8 cellular contexts compared by ENCODE assay signal in the genomic region with DNA sequence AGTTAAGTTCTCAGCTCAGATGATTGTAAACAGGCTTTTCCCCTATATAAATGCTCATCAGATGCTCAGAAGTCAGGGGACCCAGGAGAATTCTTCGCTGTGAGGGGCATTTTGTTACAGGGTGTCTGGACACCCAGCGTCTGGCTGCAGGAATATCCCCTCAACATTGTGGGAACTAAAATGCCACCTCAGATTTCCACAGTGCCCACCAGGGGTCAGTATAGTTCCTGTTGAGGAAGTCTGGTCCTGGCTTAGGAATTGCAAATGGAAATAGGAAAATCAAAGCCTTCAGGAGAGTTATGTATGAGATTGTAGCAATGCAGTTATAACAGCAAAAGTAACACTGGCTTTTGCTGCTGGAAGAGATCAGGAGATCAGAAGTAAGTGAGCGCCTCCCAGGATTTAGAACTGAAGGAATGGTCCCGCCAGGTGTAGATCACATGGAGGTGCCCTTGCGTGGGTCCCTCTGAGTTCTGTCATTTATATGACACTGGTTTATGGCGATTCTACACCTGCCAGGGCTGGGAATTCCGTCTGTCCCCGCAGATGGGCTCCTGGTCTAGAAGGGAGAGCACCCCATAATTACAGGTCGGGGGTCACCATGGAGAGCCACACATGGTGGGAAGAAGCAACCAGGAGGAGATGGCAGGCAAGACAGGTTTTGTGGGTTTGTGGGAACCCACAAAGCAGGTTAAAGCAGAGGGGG. TPM values are rescaled to one million over a fixed set of nuclear protein-coding genes. Genes with fewer than 3 reads are reported as not detected.
DNase-seq lines count a peak whose midpoint lies in the region; TF ChIP-seq lines count a peak whose summit lies in the region.

No MANE protein-coding gene starts in this region.

- no peak overlapping the region for H3K27ac ChIP-seq in AG04450 (ENCODE audit: low read depth, low read length)

- intact Hi-C loops in posterior vena cava (cut with DNase I): loop anchor here in 1 of 2 donors (10.0 kb wide), 1 partner anchor 896 kb away; no protein-coding TSS in a partner anchor

- CTCF ChIA-PET in AG04450 (lab: Charles Lee) (interaction anchor here (0.6 to 14.1 kb wide), 9 partner anchors 10 to 370 kb away, joined by 3 to 188 read pairs (median 3); no protein-coding TSS in a partner anchor), GM10248 (lab: Yijun Ruan, JAX) (interaction anchor here (0.8 to 1.4 kb wide), 4 partner anchors 16 to 212 kb away, joined by 3 to 4 read pairs (median 3); no protein-coding TSS in a partner anchor)

- DNase-seq in AG04450 (ENCODE audit: low read depth, low spot score) (peak; percentile 50), GM10248 (ENCODE audit: extremely low spot score) (peak; percentile 52), NCI-H1694 (lab: John Stamatoyannopoulos, UW) (peak; percentile 45), foreskin fibroblast (peak; percentile 66 to 91), non-pigmented ciliary epithelial cell (ENCODE audit: low read depth) (peak; percentile 34), posterior vena cava (ENCODE audit: low spot score) (no peak), activated gamma-delta T cell treated with Interleukin-2 at 50 U/mL for 16 hours (no peak)
- DNase-seq in activated CD4-positive, alpha-beta T cell treated with anti-CD3 and anti-CD28 coated beads, Interleukin-2, amount 50 U/mL, for 1 hour: peak; percentile 28

- TF ChIP-seq CTCF in AG04450 (IDR thresholded peaks at IDR 0.05; ENCODE audit: low read depth, low read length) (peak; percentile 90), GM10248 (IDR thresholded peaks at IDR 0.05; ENCODE audit: control extremely low read depth, extremely low read depth, low read depth, missing control alignments) (peak; percentile 55), foreskin fibroblast (IDR thresholded peaks at IDR 0.05; ENCODE audit: low read depth, low read length) (peak; percentile 81)

- peaks cover 5% of the 10 kb centered on the region for H3K27me3 ChIP-seq in AG04450 (ENCODE audit: control insufficient read depth, insufficient read depth, low read length)

- POLR2A ChIA-PET in AG04450 (lab: Yijun Ruan, JAX): no interaction called here
- POLR2A ChIA-PET in GM10248 (lab: Yijun Ruan, JAX): no interaction called here

- no peaks in the 10 kb centered on the region; the same call in 1 of the 2 replicates for H3K9me3 ChIP-seq in AG04450 (ENCODE audit: control insufficient read depth, insufficient read depth, low read length)

- H3K4me3 ChIP-seq in AG04450 (ENCODE audit: low read depth, low read length): no peak overlapping the region
- H3K4me3 ChIP-seq in foreskin fibroblast (ENCODE audit: low read depth in 1 of 2, low read length in 2 of 2): no peak overlapping the region

RNA-seq across cellular contexts. Expression of a gene that starts 47.1 kb away (rescaled TPM):
- 180 and 224 TPM in 2 replicates for polyA plus RNA-seq in AG04450 (2011; rRNA removed)
- 51.4 and 54.4 TPM in 2 replicates for polyA minus RNA-seq in AG04450 (2011; rRNA and poly(A)+ RNA removed)
- total RNA-seq in posterior vena cava: 100 to 1,000 TPM; 176 to 195 TPM

Comparison
In these comparisons a context has a peak if more than half of its experiments do, and no peak if none do; other contexts are left out.
1. DNase-seq: peak in AG04450 (single experiment), GM10248 (single experiment), NCI-H1694 (single experiment), activated CD4-positive, alpha-beta T cell treated with anti-CD3 and anti-CD28 coated beads, Interleukin-2, amount 50 U/mL, for 1 hour (single experiment), foreskin fibroblast (2 of 2) and non-pigmented ciliary epithelial cell (single experiment); none in posterior vena cava (single experiment) and activated gamma-delta T cell treated with Interleukin-2 at 50 U/mL for 16 hours (single experiment).
2. Peak in every context shown above with its lines, with median percentiles within 50 percentile points of each other: CTCF ChIP-seq.